8 cellular contexts compared by ENCODE assay signal in the genomic region with DNA sequence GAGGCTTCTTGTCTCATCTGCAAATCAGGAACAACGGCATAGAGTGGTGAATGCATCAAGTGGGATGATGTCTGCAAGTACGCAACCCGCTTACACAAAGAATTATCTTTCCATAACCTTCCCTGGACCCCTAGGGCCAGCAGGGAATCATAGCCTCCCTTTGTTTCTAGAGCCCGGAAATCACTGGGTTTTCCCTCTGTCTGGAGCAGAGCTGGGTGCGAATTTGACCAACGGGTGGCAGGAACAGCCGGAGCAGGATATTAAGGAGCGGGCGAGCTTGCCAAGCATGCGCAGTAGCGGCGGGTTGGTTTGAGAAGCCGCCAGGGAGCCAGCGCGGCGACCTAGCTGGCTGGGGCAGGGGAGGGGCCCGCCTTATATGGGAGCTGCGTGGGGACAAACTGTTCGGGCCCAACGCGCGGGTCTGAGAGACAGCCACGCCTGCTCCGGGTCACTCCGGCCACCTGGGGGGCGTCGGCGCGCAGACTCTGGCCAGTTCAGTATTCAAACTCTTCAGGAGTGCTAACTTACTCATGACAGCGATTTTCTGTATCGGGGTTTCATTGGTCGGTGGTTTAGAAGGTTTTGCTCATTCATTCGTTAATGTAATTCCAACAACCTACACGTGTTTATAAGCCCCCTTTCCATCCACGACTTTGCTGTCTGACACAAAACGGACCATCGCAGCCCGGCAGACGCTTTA. TPM values are rescaled to one million over a fixed set of nuclear protein-coding genes. Genes with fewer than 3 reads are reported as not detected.
DNase-seq lines count a peak whose midpoint lies in the region; ATAC-seq and TF ChIP-seq lines count a peak whose summit lies in the region.

No MANE protein-coding gene starts in this region.

- H3K4me1 ChIP-seq in CD8-positive, alpha-beta memory T cell (ENCODE audit: insufficient read depth, low read length): peaks cover 20% of the 10 kb centered on the region
- H3K4me1 ChIP-seq in RWPE2 (ENCODE audit: insufficient read depth, poor library complexity, severe bottlenecking): peaks cover 8% of the 10 kb centered on the region
- peaks cover 5% of the 10 kb centered on the region for H3K4me1 ChIP-seq in neural progenitor cell

- no peaks in the 10 kb centered on the region for H4K20me1 ChIP-seq in neural progenitor cell (ENCODE audit: low read depth)

- H3K9me3 Mint-ChIP-seq in CD8-positive, alpha-beta memory T cell: no peaks in the 10 kb centered on the region
- no peaks in the 10 kb centered on the region for H3K9me3 Mint-ChIP-seq in neural progenitor cell
- no peaks in the 10 kb centered on the region for H3K9me3 Mint-ChIP-seq in stimulated activated naive CD8-positive, alpha-beta T cell treated with anti-CD3 and anti-CD28 coated beads, Interleukin-15, Interleukin-2, amounts not matched to agents 100 ng/mL and 50 ng/mL, for 24 hours

- no peaks in the 10 kb centered on the region for H3K27me3 ChIP-seq in CD8-positive, alpha-beta memory T cell (ENCODE audit: insufficient read depth, low read length, poor library complexity, severe bottlenecking)
- H3K27me3 ChIP-seq in RWPE2 (ENCODE audit: insufficient read depth, poor library complexity, severe bottlenecking) (no peaks in the 10 kb centered on the region), neural progenitor cell (no peaks in the 10 kb centered on the region)

- peaks cover 0 to 1% (median 0%) of the 10 kb centered on the region in 3 donors for H3K36me3 Mint-ChIP-seq in CD8-positive, alpha-beta memory T cell
- no peaks in the 10 kb centered on the region for H3K36me3 Mint-ChIP-seq in neural progenitor cell
- H3K36me3 Mint-ChIP-seq in stimulated activated naive CD8-positive, alpha-beta T cell treated with anti-CD3 and anti-CD28 coated beads, Interleukin-15, Interleukin-2, amounts not matched to agents 100 ng/mL and 50 ng/mL, for 24 hours (ENCODE audit: low read depth): no peaks in the 10 kb centered on the region

- H3K27me3 Mint-ChIP-seq in CD8-positive, alpha-beta memory T cell: peaks cover 0 to 8% of the 10 kb centered on the region in 2 donors
- H3K27me3 Mint-ChIP-seq in neural progenitor cell (ENCODE audit: insufficient read depth, low read depth): peaks cover 2% of the 10 kb centered on the region
- H3K27me3 Mint-ChIP-seq in stimulated activated naive CD8-positive, alpha-beta T cell treated with anti-CD3 and anti-CD28 coated beads, Interleukin-15, Interleukin-2, amounts not matched to agents 100 ng/mL and 50 ng/mL, for 24 hours: no peaks in the 10 kb centered on the region

- peaks cover 39 to 52% (median 41%) of the 10 kb centered on the region in 3 donors for H3K4me1 Mint-ChIP-seq in CD8-positive, alpha-beta memory T cell
- peaks cover 32% of the 10 kb centered on the region for H3K4me1 Mint-ChIP-seq in neural progenitor cell
- H3K4me1 Mint-ChIP-seq in stimulated activated naive CD8-positive, alpha-beta T cell treated with anti-CD3 and anti-CD28 coated beads, Interleukin-15, Interleukin-2, amounts not matched to agents 100 ng/mL and 50 ng/mL, for 24 hours (ENCODE audit: low read depth): peaks cover 37% of the 10 kb centered on the region

- POLR2A ChIA-PET in CD8-positive, alpha-beta memory T cell (lab: Charles Lee): no interaction called here

- ATAC-seq in GM19463 (IDR thresholded peaks at IDR 0.05; ENCODE audit: unreplicated experiment) (peak; percentile 68), RWPE2 (ENCODE audit: low read depth) (peak; percentile 67)

- peak overlapping the region; percentile 81 to 93 (median 90) for H3K4me3 Mint-ChIP-seq in CD8-positive, alpha-beta memory T cell
- peak overlapping the region; percentile 89 for H3K4me3 Mint-ChIP-seq in neural progenitor cell
- H3K4me3 Mint-ChIP-seq in stimulated activated naive CD8-positive, alpha-beta T cell treated with anti-CD3 and anti-CD28 coated beads, Interleukin-15, Interleukin-2, amounts not matched to agents 100 ng/mL and 50 ng/mL, for 24 hours: peak overlapping the region; percentile 79

- H3K27ac Mint-ChIP-seq in CD8-positive, alpha-beta memory T cell: peak overlapping the region; percentile 35 to 92 (median 71)
- peak overlapping the region; percentile 76 for H3K27ac Mint-ChIP-seq in neural progenitor cell
- peak overlapping the region; percentile 78 for H3K27ac Mint-ChIP-seq in stimulated activated naive CD8-positive, alpha-beta T cell treated with anti-CD3 and anti-CD28 coated beads, Interleukin-15, Interleukin-2, amounts not matched to agents 100 ng/mL and 50 ng/mL, for 24 hours

- peaks cover 24% of the 10 kb centered on the region for H3F3A ChIP-seq in neural progenitor cell (ENCODE audit: low read depth)

- H3K9ac ChIP-seq in neural progenitor cell: no peak overlapping the region

- peak overlapping the region; percentile 40 for H3K27ac ChIP-seq in CD8-positive, alpha-beta memory T cell (ENCODE audit: low read depth, low read length)
- H3K27ac ChIP-seq in RWPE2 (ENCODE audit: poor library complexity, severe bottlenecking) (peak overlapping the region; percentile 7), neural progenitor cell (no peak overlapping the region)

- no peaks in the 10 kb centered on the region for H3K36me3 ChIP-seq in CD8-positive, alpha-beta memory T cell (ENCODE audit: insufficient read depth, low read length)
- no peaks in the 10 kb centered on the region for H3K36me3 ChIP-seq in RWPE2 (ENCODE audit: low read depth)
- no peaks in the 10 kb centered on the region for H3K36me3 ChIP-seq in neural progenitor cell

- TF ChIP-seq CTCF in RWPE2 (IDR thresholded peaks at IDR 0.05; ENCODE audit: poor library complexity, severe bottlenecking) (no peak), neural progenitor cell (IDR thresholded peaks at IDR 0.05) (no peak)

- peak overlapping the region; percentile 81 for H3K4me3 ChIP-seq in CD8-positive, alpha-beta memory T cell (ENCODE audit: low read length)
- H3K4me3 ChIP-seq in RWPE2 (ENCODE audit: severe bottlenecking) (peak overlapping the region; percentile 42), neural progenitor cell (peak overlapping the region; percentile 56)

- peak; percentile 43 to 79 (median 74) for DNase-seq in CD8-positive, alpha-beta memory T cell
- DNase-seq in HUDEP-2 (lab: John Stamatoyannopoulos, UW; ENCODE audit: unreplicated experiment in 76 of 76): peak in 73 of 76 experiments; percentile 10 to 83 (median 65)
- peak; percentile 80 for DNase-seq in RWPE2 (ENCODE audit: low spot score)
- peak; percentile 67 for DNase-seq in activated gamma-delta T cell treated with Interleukin-2 at 50 U/mL for 16 hours
- DNase-seq in foreskin melanocyte: peak; percentile 87
- DNase-seq in neural progenitor cell (ENCODE audit: low spot score): peak; percentile 89

- H3K4me2 ChIP-seq in neural progenitor cell: peak overlapping the region; percentile 88

- H2AFZ ChIP-seq in neural progenitor cell (replicated peaks): peak overlapping the region; percentile 87

- peaks cover 27% of the 10 kb centered on the region for H3K79me2 ChIP-seq in neural progenitor cell (ENCODE audit: low read depth)

- CTCF ChIA-PET in CD8-positive, alpha-beta memory T cell (lab: Charles Lee): no interaction called here

- no peaks in the 10 kb centered on the region for H3K9me3 ChIP-seq in CD8-positive, alpha-beta memory T cell (ENCODE audit: low read length)
- H3K9me3 ChIP-seq in RWPE2 (ENCODE audit: severe bottlenecking) (no peaks in the 10 kb centered on the region), neural progenitor cell (ENCODE audit: low read depth) (no peaks in the 10 kb centered on the region)

RNA-seq across cellular contexts. Expression of gene KIF16B, which starts 1.6 kb away (rescaled TPM):
- 1 to 10 TPM; 3.2 to 3.4 TPM for total RNA-seq in CD8-positive, alpha-beta memory T cell
- 6.0 TPM for polyA plus RNA-seq in CD8-positive, alpha-beta memory T cell
- total RNA-seq in neural progenitor cell (ENCODE audit: low replicate concordance): 10.6 and 15.5 TPM in 2 replicates
